ENCODE assay signal across 8 cellular contexts in genomic region chr9:72362118-72362531, GRCh38. TPM values are rescaled to one million over a fixed set of nuclear protein-coding genes. Genes with fewer than 3 reads are reported as not detected.
DNase-seq lines count a peak whose midpoint lies in the region; ATAC-seq and TF ChIP-seq lines count a peak whose summit lies in the region.

No MANE protein-coding gene starts in this region.

- no peak overlapping the region for H2BK5ac ChIP-seq in mesendoderm (ENCODE audit: low read length)

- peaks cover 79% of the 10 kb centered on the region for H3K79me2 ChIP-seq in mammary epithelial cell (ENCODE audit: insufficient read depth, low read length)
- peaks cover 69% of the 10 kb centered on the region for H3K79me2 ChIP-seq in mesendoderm (ENCODE audit: control insufficient read depth, insufficient read depth, low read length)

- peak overlapping the region; percentile 95 for H3K4me3 ChIP-seq in A673 (ENCODE audit: low read depth, low read length, poor library complexity, severe bottlenecking)
- H3K4me3 ChIP-seq in mammary epithelial cell (replicated peaks in 1 of 3; ENCODE audit: insufficient read depth in 1 of 3, low read depth in 2 of 3, low read length in 3 of 3): peak overlapping the region; percentile 85 to 97 (median 87)
- no peak overlapping the region for H3K4me3 ChIP-seq in mesendoderm (ENCODE audit: low read length)

- no peak overlapping the region for H3K56ac ChIP-seq in mesendoderm (ENCODE audit: low read length)

- H2AFZ ChIP-seq in mammary epithelial cell (ENCODE audit: low read depth, low read length): no peak overlapping the region

- H4K20me1 ChIP-seq in mammary epithelial cell (ENCODE audit: insufficient read depth, low read length): peaks cover 13% of the 10 kb centered on the region

- in situ Hi-C loops in mammary epithelial cell (cut with MboI; ENCODE audit: low sequenced_read_pairs in 2 of 2): loop anchor here (5.0 to 10.0 kb wide), 2 partner anchors 213 to 230 kb away; no protein-coding TSS in a partner anchor

- H3K23ac ChIP-seq in mesendoderm (ENCODE audit: low read length): no peak overlapping the region

- H2AK5ac ChIP-seq in mesendoderm (ENCODE audit: low read length): no peak overlapping the region

- no peak overlapping the region for H4K8ac ChIP-seq in mesendoderm (ENCODE audit: low read depth, low read length)

- no peak overlapping the region for H4K5ac ChIP-seq in mesendoderm (ENCODE audit: low read length)

- ATAC-seq in GM21381 (IDR thresholded peaks at IDR 0.05; ENCODE audit: unreplicated experiment): no peak
- no peak for ATAC-seq in HG02759 (IDR thresholded peaks at IDR 0.05; ENCODE audit: unreplicated experiment)
- ATAC-seq in GM21619 (IDR thresholded peaks at IDR 0.05; ENCODE audit: unreplicated experiment): no peak

- no peak for TF ChIP-seq CTCF in A673 (conservative IDR thresholded peaks at IDR 0.05; ENCODE audit: low read depth, low read length)
- no peak for TF ChIP-seq CTCF in mammary epithelial cell (conservative IDR thresholded peaks at IDR 0.05 in 1 of 2, IDR thresholded peaks at IDR 0.05 in 1 of 2; ENCODE audit: extremely low read depth in 1 of 2, insufficient read depth in 1 of 2, low read depth in 1 of 2, low read length in 2 of 2)

- WGBS in mammary epithelial cell (ENCODE audit: low coverage, missing lambda C conversion rate): 25% methylated on average over 2 of the region's 2 CpGs
- WGBS in mesendoderm (ENCODE audit: extremely low coverage, insufficient coverage, low lambda C conversion rate): no CpG with 5 or more reads among the region's 2 CpGs

- BruUV-seq in A673 (replicated peaks; lab: Mats Ljungman, UMichigan) (no TSS peak), mammary epithelial cell (replicated peaks; lab: Mats Ljungman, UMichigan) (no TSS peak)

- H3K79me1 ChIP-seq in mesendoderm (ENCODE audit: low read length): no peaks in the 10 kb centered on the region

- H3K4me2 ChIP-seq in mammary epithelial cell (ENCODE audit: insufficient read depth, low read depth, low read length) (peak overlapping the region; percentile 87), mesendoderm (ENCODE audit: low read length) (peak overlapping the region; percentile 1)

- CTCF ChIA-PET in A673 (lab: Charles Lee): no interaction called here
- CTCF ChIA-PET in mammary epithelial cell (lab: Charles Lee; ENCODE audit: low non-redundant PET): interaction anchor here (0.6 to 0.9 kb wide), 3 partner anchors 88 to 777 kb away, joined by 3 to 8 read pairs (median 3); no protein-coding TSS in a partner anchor

- H2BK15ac ChIP-seq in mesendoderm (replicated peaks; ENCODE audit: low read depth): no peak overlapping the region

- H2BK120ac ChIP-seq in mesendoderm (ENCODE audit: low read depth, low read length): no peak overlapping the region

- H3K27me3 ChIP-seq in A673 (replicated peaks; ENCODE audit: insufficient read depth, low read depth, low read length, poor library complexity) (no peaks in the 10 kb centered on the region), mammary epithelial cell (ENCODE audit: insufficient read depth, low read length) (no peaks in the 10 kb centered on the region), mesendoderm (ENCODE audit: insufficient read depth, low read length, poor library complexity) (no peaks in the 10 kb centered on the region)

- no peaks in the 10 kb centered on the region for H3K9me3 ChIP-seq in A673 (ENCODE audit: low read depth, low read length, poor library complexity, severe bottlenecking)
- no peaks in the 10 kb centered on the region for H3K9me3 ChIP-seq in mammary epithelial cell (replicated peaks; ENCODE audit: insufficient read depth, low read length)

- H3K4me1 ChIP-seq in A673 (ENCODE audit: insufficient read depth, low read length, poor library complexity, severe bottlenecking): peaks cover 32% of the 10 kb centered on the region
- peaks cover 19% of the 10 kb centered on the region for H3K4me1 ChIP-seq in mammary epithelial cell (ENCODE audit: insufficient read depth, low read length)
- H3K4me1 ChIP-seq in mesendoderm (ENCODE audit: control insufficient read depth, low read depth, low read length): no peaks in the 10 kb centered on the region

- POLR2A ChIA-PET in A673 (lab: Charles Lee; ENCODE audit: low non-redundant PET): no interaction called here

- dilution Hi-C loops in mammary epithelial cell (cut with HindIII; ENCODE audit: low sequenced_read_pairs): no loop called here

- DNase-seq in A673 (ENCODE audit: low spot score): no peak
- DNase-seq in HT-29 (ENCODE audit: low spot score): peak; percentile 58
- peak; percentile 19 for DNase-seq in mammary epithelial cell
- no peak for DNase-seq in mesendoderm
- DNase-seq in stimulated activated CD4-positive, alpha-beta T cell treated with anti-CD3 and anti-CD28 coated beads, Interleukin-2, amount 100 ng/mL, for 48 hours: no peak

- H3K27ac ChIP-seq in A673 (ENCODE audit: low read depth, low read length, poor library complexity, severe bottlenecking) (peak overlapping the region; percentile 15), mammary epithelial cell (ENCODE audit: insufficient read depth, low read depth, low read length) (peak overlapping the region; percentile 95), mesendoderm (ENCODE audit: low read depth, low read length) (no peak overlapping the region)

- intact Hi-C loops in A673 (cut with micrococcal nuclease; ENCODE audit: unreplicated experiment): loop anchor here (2.0 to 5.0 kb wide), 2 partner anchors 231 to 820 kb away; no protein-coding TSS in a partner anchor
- intact Hi-C loops in mammary epithelial cell (cut with micrococcal nuclease): loop anchor here (2.0 to 5.0 kb wide), 3 partner anchors 165 to 460 kb away; no protein-coding TSS in a partner anchor

- H3K36me3 ChIP-seq in A673 (ENCODE audit: insufficient read depth, low read length, poor library complexity, severe bottlenecking) (peaks cover 60% of the 10 kb centered on the region), mammary epithelial cell (ENCODE audit: insufficient read depth, low read length) (peaks cover 16% of the 10 kb centered on the region), mesendoderm (ENCODE audit: control insufficient read depth, insufficient read depth, low read length) (no peaks in the 10 kb centered on the region)

- H3K9ac ChIP-seq in mammary epithelial cell (ENCODE audit: insufficient read depth, low read length): peak overlapping the region; percentile 94
- H3K9ac ChIP-seq in mesendoderm (ENCODE audit: low read length): no peak overlapping the region

- no peak overlapping the region for H3K4ac ChIP-seq in mesendoderm (ENCODE audit: low read depth, low read length)

- no peak overlapping the region for H3K18ac ChIP-seq in mesendoderm (ENCODE audit: low read length)

RNA-seq across cellular contexts. Expression of gene ZFAND5, which starts 2.9 kb away (rescaled TPM):
- total RNA-seq in A673 (2021) (169 and 194 TPM in 2 replicates), mammary epithelial cell (10 to 100 TPM; 88.6 to 92.5 TPM)
- total RNA-seq in HT-29 (2014; rRNA removed; shearing (Covaris generic)): 204 and 236 TPM in 2 replicates
- polyA plus RNA-seq in mammary epithelial cell: 37.3 TPM
- polyA minus RNA-seq in mammary epithelial cell: 122 TPM
- polyA plus RNA-seq in mesendoderm (2013, experiment 1 of 2): 133 TPM
- 134 TPM for polyA plus RNA-seq in mesendoderm (2013, experiment 2 of 2)

Comparison
In these comparisons a context has a peak if more than half of its experiments do, and no peak if none do; other contexts are left out.
1. DNase-seq: peak in HT-29 (single experiment) and mammary epithelial cell (single experiment); none in A673 (single experiment), mesendoderm (single experiment) and stimulated activated CD4-positive, alpha-beta T cell treated with anti-CD3 and anti-CD28 coated beads, Interleukin-2, amount 100 ng/mL, for 48 hours (0 of 2).